In genomic region chr12:26817183-26817591, GRCh38 we compare ENCODE assay signal across 9 cellular contexts. TPM values are rescaled to one million over a fixed set of nuclear protein-coding genes. Genes with fewer than 3 reads are reported as not detected.
DNase-seq lines count a peak whose midpoint lies in the region; ATAC-seq and TF ChIP-seq lines count a peak whose summit lies in the region.
"Had no signal": no experiment of that assay in that cellular context is flagged by ENCODE, and none has a peak within 500 bp of the region (broad histone marks: within the 10 kb centered on the region; RNA-seq: fewer than 3 reads in every experiment).

No MANE protein-coding gene starts in this region.

- H2AFZ ChIP-seq in mammary epithelial cell (ENCODE audit: low read depth, low read length), result no peak overlapping the region

- H3K27me3 Mint-ChIP-seq in mesothelial cell of epicardium (ENCODE audit: low read depth), result no peaks in the 10 kb centered on the region

- H4K20me1 ChIP-seq in mammary epithelial cell (ENCODE audit: insufficient read depth, low read length), result no peaks in the 10 kb centered on the region

- H3K27me3 ChIP-seq in mammary epithelial cell (ENCODE audit: insufficient read depth, low read length), result no peaks in the 10 kb centered on the region
- H3K27me3 ChIP-seq in A673 (replicated peaks; ENCODE audit: insufficient read depth, low read depth, low read length, poor library complexity), result no peaks in the 10 kb centered on the region
- H3K27me3 ChIP-seq: foreskin keratinocyte had no signal

- H3K4me1 Mint-ChIP-seq in mesothelial cell of epicardium, result peaks cover 18% of the 10 kb centered on the region

- BruUV-seq in mammary epithelial cell (replicated peaks; lab: Mats Ljungman, UMichigan) (no TSS peak), A673 (replicated peaks; lab: Mats Ljungman, UMichigan) (no TSS peak)

- POLR2A ChIA-PET in A673 (lab: Charles Lee; ENCODE audit: low non-redundant PET), result no interaction called here

- no peaks in the 10 kb centered on the region for H3K9me3 Mint-ChIP-seq in mesothelial cell of epicardium

- dilution Hi-C loops in mammary epithelial cell (cut with HindIII; ENCODE audit: low sequenced_read_pairs), result no loop called here

- WGBS in mammary epithelial cell (ENCODE audit: low coverage, missing lambda C conversion rate), result 100% methylated on average over 3 of the region's 4 CpGs

- DNase-seq in mesothelial cell of epicardium (ENCODE audit: low spot score in 2 of 2, unreplicated experiment in 2 of 2) (no peak), mammary epithelial cell (no peak), A673 (ENCODE audit: low spot score) (no peak)
- no peak for DNase-seq in stimulated activated CD4-positive, alpha-beta T cell treated with anti-CD3 and anti-CD28 coated beads, Interleukin-2, amount 100 ng/mL, for 24 hours
- DNase-seq: foreskin keratinocyte had no signal

- no peak overlapping the region for H3K4me2 ChIP-seq in mammary epithelial cell (ENCODE audit: insufficient read depth, low read depth, low read length)

- H3K4me3 Mint-ChIP-seq in mesothelial cell of epicardium, result no peak overlapping the region

- H3K9me3 ChIP-seq in mammary epithelial cell (replicated peaks; ENCODE audit: insufficient read depth, low read length), result no peaks in the 10 kb centered on the region
- no peaks in the 10 kb centered on the region for H3K9me3 ChIP-seq in A673 (ENCODE audit: low read depth, low read length, poor library complexity, severe bottlenecking)

- ATAC-seq in GM18511 (IDR thresholded peaks at IDR 0.05; ENCODE audit: unreplicated experiment) (peak; percentile 96), GM21528 (IDR thresholded peaks at IDR 0.05; ENCODE audit: low FRiP score, unreplicated experiment) (peak; percentile 93), HG03354 (IDR thresholded peaks at IDR 0.05; ENCODE audit: poor library complexity, severe bottlenecking, unreplicated experiment) (peak; percentile 95), HG03139 (IDR thresholded peaks at IDR 0.05; ENCODE audit: unreplicated experiment) (no peak)
- ATAC-seq: foreskin keratinocyte had no signal

- TF ChIP-seq CTCF in mesothelial cell of epicardium (IDR thresholded peaks at IDR 0.05; ENCODE audit: unreplicated experiment) (no peak), mammary epithelial cell (conservative IDR thresholded peaks at IDR 0.05 in 1 of 2, IDR thresholded peaks at IDR 0.05 in 1 of 2; ENCODE audit: extremely low read depth in 1 of 2, insufficient read depth in 1 of 2, low read depth in 1 of 2, low read length in 2 of 2) (no peak), A673 (conservative IDR thresholded peaks at IDR 0.05; ENCODE audit: low read depth, low read length) (no peak)

- intact Hi-C loops in mammary epithelial cell (cut with micrococcal nuclease), result no loop called here
- intact Hi-C loops in A673 (cut with micrococcal nuclease; ENCODE audit: unreplicated experiment), result no loop called here

- no peak overlapping the region for H3K9ac ChIP-seq in mammary epithelial cell (ENCODE audit: insufficient read depth, low read length)

- CTCF ChIA-PET in mammary epithelial cell (lab: Charles Lee; ENCODE audit: low non-redundant PET) (no interaction called here), A673 (lab: Charles Lee) (no interaction called here)

- H3K36me3 ChIP-seq in mammary epithelial cell (ENCODE audit: insufficient read depth, low read length), result no peaks in the 10 kb centered on the region
- H3K36me3 ChIP-seq in A673 (ENCODE audit: insufficient read depth, low read length, poor library complexity, severe bottlenecking), result no peaks in the 10 kb centered on the region

- peaks cover 1% of the 10 kb centered on the region for H3K36me3 Mint-ChIP-seq in mesothelial cell of epicardium

- peak overlapping the region; percentile 26 for H3K27ac Mint-ChIP-seq in mesothelial cell of epicardium

- H3K4me3 ChIP-seq in mammary epithelial cell (replicated peaks in 1 of 3; ENCODE audit: insufficient read depth in 1 of 3, low read depth in 2 of 3, low read length in 3 of 3), result no peak overlapping the region
- no peak overlapping the region for H3K4me3 ChIP-seq in A673 (ENCODE audit: low read depth, low read length, poor library complexity, severe bottlenecking)

- H3K79me2 ChIP-seq in mammary epithelial cell (ENCODE audit: insufficient read depth, low read length), result peaks cover 35% of the 10 kb centered on the region

- in situ Hi-C loops in mammary epithelial cell (cut with MboI; ENCODE audit: low sequenced_read_pairs in 2 of 2), result no loop called here

- H3K27ac ChIP-seq in mammary epithelial cell (ENCODE audit: insufficient read depth, low read depth, low read length) (no peak overlapping the region), A673 (ENCODE audit: low read depth, low read length, poor library complexity, severe bottlenecking) (no peak overlapping the region)
- H3K27ac ChIP-seq: foreskin keratinocyte had no signal

- H3K4me1 ChIP-seq in mammary epithelial cell (ENCODE audit: insufficient read depth, low read length), result peaks cover 5% of the 10 kb centered on the region
- H3K4me1 ChIP-seq in A673 (ENCODE audit: insufficient read depth, low read length, poor library complexity, severe bottlenecking), result peaks cover 3% of the 10 kb centered on the region

RNA-seq across cellular contexts. Expression of gene ITPR2, which starts 15.8 kb away (rescaled TPM):
- total RNA-seq in mesothelial cell of epicardium (54.3 to 63.9 TPM (median 62.3 TPM) in 3 replicates), mammary epithelial cell (10 to 100 TPM; 20.5 to 25.6 TPM), A673 (2021) (22.6 and 27.3 TPM in 2 replicates)
- polyA plus RNA-seq in mammary epithelial cell, result 4.2 TPM
- polyA minus RNA-seq in mammary epithelial cell, result 98.6 TPM
